Comparison of ENCODE assay signal across 31 cellular contexts in genomic region chr9:15227491-15227890, GRCh38.
"Had no signal": no experiment of that assay in that cellular context is flagged by ENCODE, and none has a peak within 500 bp of the region (broad histone marks: within the 10 kb centered on the region; RNA-seq: fewer than 3 reads in every experiment).

No MANE protein-coding gene starts in this region.

- H3K4me3 Mint-ChIP-seq: activated naive CD4-positive, alpha-beta T cell treated with anti-CD3 and anti-CD28 coated beads, Interleukin-2, amount 10 ng/mL, durations not matched to agents 7 days and 5 days; naive thymus-derived CD8-positive, alpha-beta T cell; neural progenitor cell; T-helper 2 cell treated with Interferon-gamma antibody and Interleukin-4, amounts not matched to agents 5 μg/mL and 100 μg/mL, for 36 hours; WTC11 had no signal

- H3K36me3 ChIP-seq: colonic mucosa, gastrocnemius medialis, left lung, neural progenitor cell had no signal

- DNase-seq: activated CD4-positive, alpha-beta T cell treated with anti-CD3 and anti-CD28 coated beads for 1 hour; activated CD8-positive, alpha-beta memory T cell treated with anti-CD3 and anti-CD28 coated beads, Interleukin-2, amount 50 U/mL, for 48 hours; activated effector memory CD4-positive, alpha-beta T cell treated with anti-CD3 and anti-CD28 coated beads, Interleukin-2, amount 50 U/mL, for 16 hours; activated naive CD4-positive, alpha-beta T cell treated with anti-CD3 and anti-CD28 coated beads, Interleukin-2, amount 10 ng/mL, durations not matched to agents 7 days and 5 days; anterior cingulate cortex; colonic mucosa; dorsolateral prefrontal cortex; effector memory CD4-positive, alpha-beta T cell; gastrocnemius medialis; glutamatergic neuron; left lung; lower lobe of right lung; mesenchymal stem cell; naive thymus-derived CD8-positive, alpha-beta T cell; occipital lobe; psoas muscle; stimulated activated CD4-positive, alpha-beta T cell treated with anti-CD3 and anti-CD28 coated beads, Interleukin-1b, Interleukin-23, amount 100 ng/mL, for 48 hours; stimulated activated CD4-positive, alpha-beta T cell treated with anti-CD3 and anti-CD28 coated beads, Interleukin-4, amount 100 ng/mL, for 4 hours; stimulated activated CD8-positive, alpha-beta memory T cell treated with anti-CD3 and anti-CD28 coated beads, Interleukin-4, amount 100 ng/mL, for 48 hours; stimulated activated naive CD8-positive, alpha-beta T cell treated with anti-CD3 and anti-CD28 coated beads, Interleukin-15, amount 100 ng/mL, for 72 hours; substantia nigra; T-helper 1 cell; tibial artery; upper lobe of right lung had no signal

- H3K27ac ChIP-seq: colonic mucosa, dorsolateral prefrontal cortex, gastrocnemius medialis, neural progenitor cell, parathyroid adenoma, psoas muscle, tibial artery had no signal

- H3K27ac Mint-ChIP-seq: activated naive CD4-positive, alpha-beta T cell treated with anti-CD3 and anti-CD28 coated beads, Interleukin-2, amount 10 ng/mL, durations not matched to agents 7 days and 5 days; neural progenitor cell; WTC11 had no signal

- ATAC-seq: gastrocnemius medialis; naive thymus-derived CD8-positive, alpha-beta T cell; psoas muscle; stimulated activated memory B cell treated with anti-CD40 and anti-IgM and Interleukin-4, amounts not matched to agents 10 μg/mL and 1 μg/mL and 100 μg/mL, for 72 hours; WTC11 had no signal

- H3K9me3 Mint-ChIP-seq: central memory CD8-positive, alpha-beta T cell; stimulated activated naive CD8-positive, alpha-beta T cell treated with anti-CD3 and anti-CD28 coated beads, Interleukin-15, amount 100 ng/mL, for 72 hours; T-helper 2 cell treated with Interferon-gamma antibody and Interleukin-4, amounts not matched to agents 5 μg/mL and 100 μg/mL, for 36 hours; WTC11 had no signal

- H3K4me3 ChIP-seq: colonic mucosa, dorsolateral prefrontal cortex, gastrocnemius medialis, left lung, lower lobe of right lung, neural progenitor cell, psoas muscle, smooth muscle cell, tibial artery, upper lobe of right lung had no signal

- H3K27me3 Mint-ChIP-seq: activated naive CD4-positive, alpha-beta T cell treated with anti-CD3 and anti-CD28 coated beads, Interleukin-2, amount 10 ng/mL, durations not matched to agents 7 days and 5 days; central memory CD8-positive, alpha-beta T cell; naive thymus-derived CD8-positive, alpha-beta T cell; stimulated activated memory B cell treated with anti-CD40 and anti-IgM and Interleukin-4, amounts not matched to agents 10 μg/mL and 1 μg/mL and 100 μg/mL, for 72 hours; stimulated activated naive CD8-positive, alpha-beta T cell treated with anti-CD3 and anti-CD28 coated beads, Interleukin-15, amount 100 ng/mL, for 72 hours had no signal

- H3K9me3 ChIP-seq: colonic mucosa, gastrocnemius medialis, left lung, lower lobe of right lung, psoas muscle, tibial artery, upper lobe of right lung had no signal

- H3K4me1 ChIP-seq: colonic mucosa, gastrocnemius medialis, left lung, neural progenitor cell, parathyroid adenoma, psoas muscle had no signal

- H3K4me1 Mint-ChIP-seq: neural progenitor cell had no signal

- H3K27me3 ChIP-seq: colonic mucosa, dorsolateral prefrontal cortex, gastrocnemius medialis, left lung, neural progenitor cell, tibial artery, upper lobe of right lung had no signal
